ENCODE assay signal across 1 cellular context in the genomic region with DNA sequence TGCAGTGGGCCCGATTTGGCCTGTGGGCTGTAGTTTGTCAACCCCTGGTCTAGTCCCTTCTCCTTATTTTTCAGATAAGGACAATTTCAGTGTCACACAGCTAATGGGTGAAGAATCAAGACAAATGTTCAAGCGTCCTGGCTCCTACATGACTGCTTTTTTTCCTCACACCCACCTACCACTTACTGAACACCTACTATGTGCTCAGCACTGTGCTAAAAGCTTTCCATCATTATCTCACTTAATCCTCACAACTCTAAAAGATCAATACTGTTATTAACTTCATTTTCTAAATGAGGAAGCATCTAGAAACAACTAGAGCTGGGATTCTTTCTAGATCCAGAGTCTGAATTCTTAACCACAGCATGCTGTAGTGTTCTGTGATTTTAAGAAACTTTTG.
TF ChIP-seq lines count a peak whose summit lies in the region.

No MANE protein-coding gene starts in this region.

TF ChIP-seq in GM12878, 131 proteins besides CTCF, POLR2A, EP300 and RAD21 (continued from another document):
- TF ChIP-seq, protein P1, sequence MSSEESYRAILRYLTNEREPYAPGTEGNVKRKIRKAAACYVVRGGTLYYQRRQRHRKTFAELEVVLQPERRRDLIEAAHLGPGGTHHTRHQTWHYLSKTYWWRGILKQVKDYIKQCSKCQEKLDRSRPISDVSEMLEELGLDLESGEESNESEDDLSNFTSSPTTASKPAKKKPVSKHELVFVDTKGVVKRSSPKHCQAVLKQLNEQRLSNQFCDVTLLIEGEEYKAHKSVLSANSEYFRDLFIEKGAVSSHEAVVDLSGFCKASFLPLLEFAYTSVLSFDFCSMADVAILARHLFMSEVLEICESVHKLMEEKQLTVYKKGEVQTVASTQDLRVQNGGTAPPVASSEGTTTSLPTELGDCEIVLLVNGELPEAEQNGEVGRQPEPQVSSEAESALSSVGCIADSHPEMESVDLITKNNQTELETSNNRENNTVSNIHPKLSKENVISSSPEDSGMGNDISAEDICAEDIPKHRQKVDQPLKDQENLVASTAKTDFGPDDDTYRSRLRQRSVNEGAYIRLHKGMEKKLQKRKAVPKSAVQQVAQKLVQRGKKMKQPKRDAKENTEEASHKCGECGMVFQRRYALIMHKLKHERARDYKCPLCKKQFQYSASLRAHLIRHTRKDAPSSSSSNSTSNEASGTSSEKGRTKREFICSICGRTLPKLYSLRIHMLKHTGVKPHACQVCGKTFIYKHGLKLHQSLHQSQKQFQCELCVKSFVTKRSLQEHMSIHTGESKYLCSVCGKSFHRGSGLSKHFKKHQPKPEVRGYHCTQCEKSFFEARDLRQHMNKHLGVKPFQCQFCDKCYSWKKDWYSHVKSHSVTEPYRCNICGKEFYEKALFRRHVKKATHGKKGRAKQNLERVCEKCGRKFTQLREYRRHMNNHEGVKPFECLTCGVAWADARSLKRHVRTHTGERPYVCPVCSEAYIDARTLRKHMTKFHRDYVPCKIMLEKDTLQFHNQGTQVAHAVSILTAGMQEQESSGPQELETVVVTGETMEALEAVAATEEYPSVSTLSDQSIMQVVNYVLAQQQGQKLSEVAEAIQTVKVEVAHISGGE (CRISPR knock-in tag; IDR thresholded peaks at IDR 0.05), result no peak
- no peak for TF ChIP-seq SMAD1 (IDR thresholded peaks at IDR 0.05; ENCODE audit: low read depth, partially characterized antibody)
